Comparison of ENCODE assay signal across 31 cellular contexts in the genomic region with DNA sequence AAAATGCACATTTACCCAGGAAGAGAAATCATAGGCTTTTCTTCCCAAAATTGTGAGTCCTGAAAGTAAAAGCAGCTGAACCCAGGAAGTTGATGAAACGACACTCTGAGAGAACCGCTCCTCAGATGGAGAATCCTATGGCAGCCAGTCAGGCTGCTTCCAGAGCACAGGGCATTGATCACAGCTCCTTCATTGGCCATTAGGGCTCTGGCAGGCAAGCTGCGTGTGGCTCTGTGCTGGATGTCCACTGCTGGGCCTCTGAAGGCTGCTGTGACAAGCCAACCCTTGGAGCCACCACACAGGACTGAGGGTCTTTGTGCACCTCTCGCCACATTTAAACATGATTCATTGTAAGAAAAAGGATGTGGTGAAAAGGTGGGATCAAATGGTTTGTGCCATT.
"Had no signal": no experiment of that assay in that cellular context is flagged by ENCODE, and none has a peak within 500 bp of the region (broad histone marks: within the 10 kb centered on the region; RNA-seq: fewer than 3 reads in every experiment).

No MANE protein-coding gene starts in this region.

- H3K9me3 Mint-ChIP-seq: activated CD4-positive, alpha-beta memory T cell treated with anti-CD3 and anti-CD28 coated beads, Interleukin-2, amount 10 ng/mL, durations not matched to agents 7 days and 5 days; activated CD4-positive, alpha-beta T cell treated with anti-CD3 and anti-CD28 coated beads, Interleukin-2, amount 10 ng/mL, durations not matched to agents 7 days and 5 days; activated T-cell treated with anti-CD3 and anti-CD28 coated beads, Interleukin-2, amount 50 U/mL, for 24 hours; activated T-helper 17 cell treated with anti-CD3 and anti-CD28 coated beads, Interleukin-2, amount 50 U/mL, for 72 hours; central memory CD8-positive, alpha-beta T cell; dendritic cell treated with granulocyte-macrophage colony-stimulating factor and Interleukin-4, amounts not matched to agents 40 ng/mL and 50 ng/mL, for 4 days; T-helper 2 cell treated with Interferon-gamma antibody and Interleukin-4, amounts not matched to agents 5 μg/mL and 100 μg/mL, for 36 hours had no signal

- H3K4me1 ChIP-seq: esophagus muscularis mucosa, foreskin keratinocyte, gastrocnemius medialis had no signal

- H3K4me1 Mint-ChIP-seq: activated CD4-positive, alpha-beta memory T cell treated with anti-CD3 and anti-CD28 coated beads, Interleukin-2, amount 10 ng/mL, durations not matched to agents 7 days and 5 days; activated CD4-positive, alpha-beta T cell treated with anti-CD3 and anti-CD28 coated beads, Interleukin-2, amount 10 ng/mL, durations not matched to agents 7 days and 5 days; activated T-helper 17 cell treated with anti-CD3 and anti-CD28 coated beads, Interleukin-2, amount 50 U/mL, for 72 hours; central memory CD8-positive, alpha-beta T cell had no signal

- H3K36me3 ChIP-seq: brain microvascular endothelial cell, esophagus muscularis mucosa, gastrocnemius medialis had no signal

- H3K36me3 Mint-ChIP-seq: activated naive CD8-positive, alpha-beta T cell had no signal

- H3K27ac ChIP-seq: brain microvascular endothelial cell, coronary artery, dorsolateral prefrontal cortex, esophagus muscularis mucosa, foreskin keratinocyte, gastrocnemius medialis had no signal

- H3K9me3 ChIP-seq: esophagus muscularis mucosa, gastrocnemius medialis had no signal

- H3K27me3 ChIP-seq: brain microvascular endothelial cell, gastrocnemius medialis had no signal

- ATAC-seq: activated T-helper 17 cell treated with anti-CD3 and anti-CD28 coated beads, Interleukin-2, amount 50 U/mL, for 72 hours; foreskin keratinocyte; gastrocnemius medialis; T-helper 17 cell had no signal

- H3K4me3 Mint-ChIP-seq: activated CD4-positive, alpha-beta memory T cell treated with anti-CD3 and anti-CD28 coated beads, Interleukin-2, amount 10 ng/mL, durations not matched to agents 7 days and 5 days; activated CD4-positive, alpha-beta T cell treated with anti-CD3 and anti-CD28 coated beads, Interleukin-2, amount 10 ng/mL, durations not matched to agents 7 days and 5 days; activated naive CD8-positive, alpha-beta T cell; activated T-cell treated with anti-CD3 and anti-CD28 coated beads, Interleukin-2, amount 50 U/mL, for 24 hours; activated T-helper 17 cell treated with anti-CD3 and anti-CD28 coated beads, Interleukin-2, amount 50 U/mL, for 72 hours; central memory CD8-positive, alpha-beta T cell; dendritic cell treated with granulocyte-macrophage colony-stimulating factor and Interleukin-4, amounts not matched to agents 40 ng/mL and 50 ng/mL, for 4 days; T-helper 17 cell; T-helper 2 cell treated with Interferon-gamma antibody and Interleukin-4, amounts not matched to agents 5 μg/mL and 100 μg/mL, for 36 hours had no signal

- H3K4me3 ChIP-seq: coronary artery, dorsolateral prefrontal cortex, esophagus muscularis mucosa, gastrocnemius medialis had no signal

- H3K27ac Mint-ChIP-seq: activated CD4-positive, alpha-beta memory T cell treated with anti-CD3 and anti-CD28 coated beads, Interleukin-2, amount 10 ng/mL, durations not matched to agents 7 days and 5 days; activated CD4-positive, alpha-beta T cell treated with anti-CD3 and anti-CD28 coated beads, Interleukin-2, amount 10 ng/mL, durations not matched to agents 7 days and 5 days; activated naive CD8-positive, alpha-beta T cell; activated T-cell treated with anti-CD3 and anti-CD28 coated beads, Interleukin-2, amount 50 U/mL, for 24 hours; activated T-helper 17 cell treated with anti-CD3 and anti-CD28 coated beads, Interleukin-2, amount 50 U/mL, for 72 hours; dendritic cell treated with granulocyte-macrophage colony-stimulating factor and Interleukin-4, amounts not matched to agents 40 ng/mL and 50 ng/mL, for 4 days; T-helper 17 cell; T-helper 2 cell treated with Interferon-gamma antibody and Interleukin-4, amounts not matched to agents 5 μg/mL and 100 μg/mL, for 36 hours had no signal

- DNase-seq: activated CD4-positive, alpha-beta memory T cell treated with anti-CD3 and anti-CD28 coated beads, Interleukin-2, amount 10 ng/mL, durations not matched to agents 7 days and 5 days; activated CD4-positive, alpha-beta T cell treated with anti-CD3 and anti-CD28 coated beads for 1 hour; activated CD4-positive, alpha-beta T cell treated with anti-CD3 and anti-CD28 coated beads for 4 hours; activated CD4-positive, alpha-beta T cell treated with anti-CD3 and anti-CD28 coated beads, Interleukin-2, amount 10 ng/mL, durations not matched to agents 7 days and 5 days; activated CD4-positive, alpha-beta T cell treated with anti-CD3 and anti-CD28 coated beads, Interleukin-2, amount 50 U/mL, for 4 hours; activated CD8-positive, alpha-beta memory T cell treated with anti-CD3 and anti-CD28 coated beads, Interleukin-2, amount 50 U/mL, for 48 hours; activated effector memory CD4-positive, alpha-beta T cell treated with Interleukin-2 at 50 U/mL for 16 hours; activated gamma-delta T cell treated with Interleukin-2 at 50 U/mL for 16 hours; activated naive CD4-positive, alpha-beta T cell treated with anti-CD3 and anti-CD28 coated beads, Interleukin-2, amount 50 U/mL, for 16 hours; activated naive CD4-positive, alpha-beta T cell treated with Interleukin-2 at 50 U/mL for 16 hours; activated T-cell treated with anti-CD3 and anti-CD28 coated beads for 4 hours; activated T-cell treated with anti-CD3 and anti-CD28 coated beads, Interleukin-2, amount 50 U/mL, for 24 hours; amniotic stem cell; anterior cingulate cortex; brain microvascular endothelial cell; dorsolateral prefrontal cortex; effector memory CD4-positive, alpha-beta T cell; erythroblast; foreskin keratinocyte; gastrocnemius medialis; head of caudate nucleus; T-helper 1 cell; T-helper 17 cell; T1000 had no signal
